ENCODE assay signal across 8 cellular contexts in genomic region chr19:52007805-52008557, GRCh38. TPM values are rescaled to one million over a fixed set of nuclear protein-coding genes. Genes with fewer than 3 reads are reported as not detected.
DNase-seq lines count a peak whose midpoint lies in the region; ATAC-seq and TF ChIP-seq lines count a peak whose summit lies in the region.

ZNF615 (minus strand) TSS chr19:52008211; CDS start chr19:52003711, 4,500 bp downstream.

- intact Hi-C loops in CD4-positive, alpha-beta memory T cell (cut with micrococcal nuclease) = loop anchor here (1.0 to 5.0 kb wide), 5 partner anchors 20 to 1514 kb away; partner anchors contain the start of genes ZNF350, ZNF432, ZNF614 and ZNF649
- intact Hi-C loops in esophagus muscularis mucosa (cut with DNase I) = loop anchor here (5.0 kb wide), 1 partner anchor 39 kb away; the partner anchor contains the start of gene ZNF432

- CTCF ChIA-PET in CD4-positive, alpha-beta memory T cell (lab: Charles Lee; ENCODE audit: partially characterized antibody) = interaction anchor here (2.0 kb wide), 1 partner anchor 21 kb away, joined by 5 read pairs; the partner anchor contains the start of gene ZNF614

- peak within 1 kb of the TSS; percentile 94 to 98 (median 98) for H3K4me3 Mint-ChIP-seq in CD4-positive, alpha-beta memory T cell
- peak within 1 kb of the TSS; percentile 91 to 94 for H3K4me3 Mint-ChIP-seq in activated T-cell treated with anti-CD3 and anti-CD28 coated beads, Interleukin-2, amount 50 U/mL, for 72 hours

- H3K4me1 Mint-ChIP-seq in CD4-positive, alpha-beta memory T cell = peaks cover 14 to 17% (median 16%) of the 10 kb centered on the region in 4 donors
- peaks cover 6% of the 10 kb centered on the region for H3K4me1 Mint-ChIP-seq in activated T-cell treated with anti-CD3 and anti-CD28 coated beads, Interleukin-2, amount 50 U/mL, for 72 hours (ENCODE audit: low read depth)

- peaks cover 5 to 11% of the 10 kb centered on the region in 2 donors for H3K9me3 ChIP-seq in CD4-positive, alpha-beta memory T cell (ENCODE audit: control insufficient read depth in 1 of 2, low read length in 2 of 2)
- H3K9me3 ChIP-seq in esophagus muscularis mucosa = peaks cover 0 to 7% (median 3%) of the 10 kb centered on the region in 4 donors
- H3K9me3 ChIP-seq in muscle layer of colon (ENCODE audit: low read length) = no peaks in the 10 kb centered on the region

- peak; percentile 83 to 92 (median 85) for DNase-seq in CD4-positive, alpha-beta memory T cell
- DNase-seq in HT1080 (ENCODE audit: low read depth) = peak; percentile 73
- DNase-seq in OCI-M1 (lab: John Stamatoyannopoulos, UW) = peak; percentile 95
- DNase-seq in activated T-cell treated with anti-CD3 and anti-CD28 coated beads, Interleukin-2, amount 50 U/mL, for 72 hours = peak; percentile 89 to 90
- peak; percentile 96 for DNase-seq in esophagus muscularis mucosa (ENCODE audit: extremely low spot score)
- DNase-seq in stimulated activated CD8-positive, alpha-beta memory T cell treated with anti-CD3 and anti-CD28 coated beads, Interleukin-4, amount 100 ng/mL, for 48 hours = peak; percentile 93

- H3K27ac Mint-ChIP-seq in CD4-positive, alpha-beta memory T cell = peak within 1 kb of the TSS; percentile 86 to 99 (median 98)
- H3K27ac Mint-ChIP-seq in activated T-cell treated with anti-CD3 and anti-CD28 coated beads, Interleukin-2, amount 50 U/mL, for 72 hours = peak within 1 kb of the TSS; percentile 84

- H3K36me3 ChIP-seq in CD4-positive, alpha-beta memory T cell (ENCODE audit: insufficient read depth, low read length) = peaks cover 5% of the 10 kb centered on the region
- H3K36me3 ChIP-seq in esophagus muscularis mucosa (peaks cover 8 to 22% (median 18%) of the 10 kb centered on the region in 4 donors), muscle layer of colon (ENCODE audit: insufficient read depth, low read length) (peaks cover 7% of the 10 kb centered on the region)

- POLR2A ChIA-PET in CD4-positive, alpha-beta memory T cell (lab: Charles Lee; ENCODE audit: partially characterized antibody) = interaction anchor here (0.7 to 2.3 kb wide), 7 partner anchors 10 to 362 kb away, joined by 3 to 26 read pairs (median 5); partner anchors contain the start of genes PPP2R1A, ZNF350, ZNF432 and ZNF614

- no peak for TF ChIP-seq EP300 in esophagus muscularis mucosa (IDR thresholded peaks at IDR 0.05)

- peak within 1 kb of the TSS; percentile 46 for H3K9ac ChIP-seq in muscle layer of colon (ENCODE audit: low read length)

- H3K27ac ChIP-seq in CD4-positive, alpha-beta memory T cell (ENCODE audit: low read depth, low read length) = peak within 1 kb of the TSS; percentile 78
- H3K27ac ChIP-seq in esophagus muscularis mucosa (replicated peaks in 1 of 4) (peak within 1 kb of the TSS; percentile 87 to 90 (median 88)), muscle layer of colon (ENCODE audit: low read depth, low read length) (peak within 1 kb of the TSS; percentile 29)

- TF ChIP-seq POLR2A in esophagus muscularis mucosa (IDR thresholded peaks at IDR 0.05; ENCODE audit: low read depth) = peak; percentile 4

- WGBS in esophagus muscularis mucosa = under 1% methylated on average over 37 of the region's 44 CpGs

- TF ChIP-seq CTCF in esophagus muscularis mucosa (IDR thresholded peaks at IDR 0.05) = no peak

- H3K4me1 ChIP-seq in CD4-positive, alpha-beta memory T cell (ENCODE audit: insufficient read depth, low read length) = peaks cover 8% of the 10 kb centered on the region
- peaks cover 0 to 16% (median 9%) of the 10 kb centered on the region in 4 donors for H3K4me1 ChIP-seq in esophagus muscularis mucosa
- peaks cover 4% of the 10 kb centered on the region for H3K4me1 ChIP-seq in muscle layer of colon (ENCODE audit: insufficient read depth, low read length)

- peak within 1 kb of the TSS; percentile 67 to 85 for H3K4me3 ChIP-seq in CD4-positive, alpha-beta memory T cell (ENCODE audit: low read length in 2 of 2)
- H3K4me3 ChIP-seq in esophagus muscularis mucosa (peak within 1 kb of the TSS; percentile 64 to 92 (median 79)), muscle layer of colon (ENCODE audit: low read depth in 1 of 2, low read length in 2 of 2) (peak within 1 kb of the TSS; percentile 48 to 69)

- H3K27me3 ChIP-seq in CD4-positive, alpha-beta memory T cell (ENCODE audit: insufficient read depth, low read length) = no peaks in the 10 kb centered on the region
- H3K27me3 ChIP-seq in esophagus muscularis mucosa (no peaks in the 10 kb centered on the region), muscle layer of colon (ENCODE audit: control insufficient read depth in 1 of 2, insufficient read depth in 2 of 2, low read length in 2 of 2) (no peaks in the 10 kb centered on the region)

- H3K36me3 Mint-ChIP-seq in CD4-positive, alpha-beta memory T cell = peaks cover 48 to 51% of the 10 kb centered on the region in 2 donors
- H3K36me3 Mint-ChIP-seq in activated T-cell treated with anti-CD3 and anti-CD28 coated beads, Interleukin-2, amount 50 U/mL, for 72 hours (ENCODE audit: insufficient read depth in 2 of 2) = peaks cover 37 to 60% of the 10 kb centered on the region in 2 donors

- peaks cover 3 to 79% (median 49%) of the 10 kb centered on the region in 8 donors for H3K9me3 Mint-ChIP-seq in CD4-positive, alpha-beta memory T cell
- H3K9me3 Mint-ChIP-seq in activated T-cell treated with anti-CD3 and anti-CD28 coated beads, Interleukin-2, amount 50 U/mL, for 72 hours = peaks cover 9 to 25% of the 10 kb centered on the region in 2 donors

- ATAC-seq in GM19455 (IDR thresholded peaks at IDR 0.05; ENCODE audit: unreplicated experiment) = peak; percentile 95
- ATAC-seq in activated T-cell treated with anti-CD3 and anti-CD28 coated beads, Interleukin-2, amount 50 U/mL, for 72 hours (replicated peaks in 1 of 2) = peak; percentile 95

- H3K27me3 Mint-ChIP-seq in CD4-positive, alpha-beta memory T cell = no peaks in the 10 kb centered on the region
- no peaks in the 10 kb centered on the region for H3K27me3 Mint-ChIP-seq in activated T-cell treated with anti-CD3 and anti-CD28 coated beads, Interleukin-2, amount 50 U/mL, for 72 hours (ENCODE audit: low read depth)

RNA-seq across cellular contexts. Expression of gene ZNF615, which starts in this region (rescaled TPM):
- 10 to 100 TPM; 21.5 to 22.4 TPM for total RNA-seq in CD4-positive, alpha-beta memory T cell
- polyA plus RNA-seq in CD4-positive, alpha-beta memory T cell = 10 to 100 TPM in 1 of 2 donors, 1 to 10 TPM in 1; 6.5 to 10.3 TPM
- 2.5 and 7.9 TPM in 2 replicates for total RNA-seq in HT1080 (2014; rRNA removed; shearing (Covaris generic))
- polyA plus RNA-seq in HT1080 (2015; cell fraction: cytosol; rRNA removed) = 2.6 and 2.7 TPM in 2 replicates
- 3.5 and 3.8 TPM in 2 replicates for polyA plus RNA-seq in HT1080 (2015; cell fraction: nucleus; rRNA removed)
- total RNA-seq in activated T-cell treated with anti-CD3 and anti-CD28 coated beads, Interleukin-2, amount 50 U/mL, for 72 hours = 10 to 100 TPM; 10.2 to 11.8 TPM
- total RNA-seq in esophagus muscularis mucosa = 10 to 100 TPM; 13.4 to 17.6 (median 15.2) TPM

Comparison
In these comparisons a context has a peak if more than half of its experiments do, and no peak if none do; other contexts are left out.
1. Peak in every context shown above with its lines: DNase-seq, ATAC-seq, H3K4me3 ChIP-seq and H3K27ac ChIP-seq.
2. H3K27ac ChIP-seq: peak in every context shown above with its lines; median percentile 88 in esophagus muscularis mucosa; 78 in CD4-positive, alpha-beta memory T cell; 29 in muscle layer of colon.